ENCODE assay signal across 24 cellular contexts in genomic region chr10:113450046-113450445, GRCh38.
"Had no signal": no experiment of that assay in that cellular context is flagged by ENCODE, and none has a peak within 500 bp of the region (broad histone marks: within the 10 kb centered on the region; RNA-seq: fewer than 3 reads in every experiment).

No MANE protein-coding gene starts in this region.

- H3K36me3 ChIP-seq: esophagus squamous epithelium, heart right ventricle, lower lobe of right lung, right lobe of liver, stomach, thyroid gland, upper lobe of left lung had no signal

- H3K4me1 ChIP-seq: parathyroid adenoma had no signal

- H3K27ac ChIP-seq: dorsolateral prefrontal cortex, esophagus squamous epithelium, heart right ventricle, lower lobe of right lung, parathyroid adenoma, right lobe of liver, stomach, thyroid gland, upper lobe of left lung had no signal

- H3K9ac ChIP-seq: parathyroid adenoma had no signal

- H3K27me3 ChIP-seq: right lobe of liver, stomach, thyroid gland, upper lobe of left lung had no signal

- H3K79me2 ChIP-seq: parathyroid adenoma had no signal

- ATAC-seq: heart right ventricle; left ventricle myocardium superior; lower lobe of right lung; natural killer cell treated with Interleukin-12 subunit alpha and Interleukin-12 subunit beta and Interleukin-15 and Interleukin-18, amount 100 ng/mL, for 72 hours; right lobe of liver; stimulated activated effector memory CD8-positive, alpha-beta T cell treated with anti-CD3 and anti-CD28 coated beads, Interleukin-12 subunit alpha, Interleukin-12 subunit beta, amount 100 ng/mL, for 72 hours had no signal

- H3K4me3 ChIP-seq: dorsolateral prefrontal cortex, esophagus squamous epithelium, heart right ventricle, lower lobe of right lung, right lobe of liver, stomach, thyroid gland, upper lobe of left lung had no signal

- H3K9me3 ChIP-seq: esophagus squamous epithelium, heart right ventricle, lower lobe of right lung, right lobe of liver, stomach, thyroid gland, upper lobe of left lung had no signal

- H2AFZ ChIP-seq: parathyroid adenoma had no signal

- DNase-seq: cerebellar nuclear complex; dorsolateral prefrontal cortex; effector CD4-positive, alpha-beta T cell; esophagus squamous epithelium; foreskin melanocyte; glutamatergic neuron; heart right ventricle; hypothalamus; immature natural killer cell; islet precursor cell; kidney glomerular epithelial cell; left ventricle myocardium superior; lower lobe of right lung; naive B cell; right lobe of liver; stimulated activated CD4-positive, alpha-beta T cell treated with anti-CD3 and anti-CD28 coated beads, Interleukin-2, amount 100 ng/mL, for 24 hours; stimulated activated CD4-positive, alpha-beta T cell treated with anti-CD3 and anti-CD28 coated beads, Interleukin-4, amount 100 ng/mL, for 24 hours; stimulated activated naive CD4-positive, alpha-beta T cell treated with Interleukin-2 at 50 U/mL for 16 hours; stomach; thyroid gland; upper lobe of left lung had no signal
